ENCODE assay signal across 8 cellular contexts in genomic region chr4:86223472-86223871, GRCh38.
DNase-seq lines count a peak whose midpoint lies in the region; ATAC-seq and TF ChIP-seq lines count a peak whose summit lies in the region.

No MANE protein-coding gene starts in this region.

- TF ChIP-seq POLR2A in lower leg skin (IDR thresholded peaks at IDR 0.05): no peak

- ATAC-seq in HG02870 (IDR thresholded peaks at IDR 0.05; ENCODE audit: unreplicated experiment): peak; percentile 77

- no peak overlapping the region for H3K4me3 ChIP-seq in lower leg skin (ENCODE audit: low read depth, poor library complexity, severe bottlenecking)

- DNase-seq in DMS53 (lab: John Stamatoyannopoulos, UW): peak; percentile 54
- no peak for DNase-seq in DMS53 treated with DMSO at 0.1 percent for 48 hours (lab: John Stamatoyannopoulos, UW; ENCODE audit: unreplicated experiment)
- peak; percentile 8 for DNase-seq in RWPE1 (ENCODE audit: low spot score)
- DNase-seq in iPS-NIHi7 (ENCODE audit: extremely low spot score): peak; percentile 80
- no peak for DNase-seq in ureter (ENCODE audit: low spot score)
- no peak for DNase-seq in 8988T
- DNase-seq in lower leg skin (ENCODE audit: low spot score in 2 of 2): no peak

- no peak overlapping the region for H3K27ac ChIP-seq in RWPE1

- intact Hi-C loops in lower leg skin (cut with DNase I; ENCODE audit: low total_unique reads): no loop called here

- POLR2A ChIA-PET in RWPE1 (lab: Yijun Ruan, JAX; ENCODE audit: low non-redundant PET): no interaction called here

- 73 to 80% methylated on average over 3 of the region's 3 CpGs for WGBS in lower leg skin, 2 donors

- TF ChIP-seq CTCF in RWPE1 (conservative IDR thresholded peaks at IDR 0.05; ENCODE audit: low read depth): peak; percentile 35
- no peak for TF ChIP-seq CTCF in lower leg skin (IDR thresholded peaks at IDR 0.05)

- CTCF ChIA-PET in RWPE1 (lab: Yijun Ruan, JAX): interaction anchor here (0.6 kb wide), 1 partner anchor 1140 kb away, joined by 4 read pairs; no protein-coding TSS in a partner anchor

Comparison
In these comparisons a context has a peak if more than half of its experiments do, and no peak if none do; other contexts are left out.
1. DNase-seq: peak in DMS53 (single experiment), RWPE1 (single experiment) and iPS-NIHi7 (single experiment); none in DMS53 treated with DMSO at 0.1 percent for 48 hours (single experiment), ureter (single experiment), 8988T (single experiment) and lower leg skin (0 of 2).